Comparison of ENCODE assay signal across 1 cellular context in genomic region chr22:40534379-40535188, GRCh38.
TF ChIP-seq lines count a peak whose summit lies in the region.

No MANE protein-coding gene starts in this region.

TF ChIP-seq in IMR-90, 13 proteins besides CTCF, POLR2A, EP300 and RAD21:
- TF ChIP-seq CHD1 (IDR thresholded peaks at IDR 0.05; ENCODE audit: low read depth, low read length) (no peak), MXI1 (IDR thresholded peaks at IDR 0.05; ENCODE audit: borderline replicate concordance, low read depth, low read length) (no peak), CEBPB (IDR thresholded peaks at IDR 0.05; ENCODE audit: low read depth, low read length) (no peak), USF2 (IDR thresholded peaks at IDR 0.05; ENCODE audit: low read depth, low read length) (no peak), SMC3 (IDR thresholded peaks at IDR 0.05; ENCODE audit: low read depth, low read length) (no peak), FOS (IDR thresholded peaks at IDR 0.05; ENCODE audit: low read depth, low read length) (no peak), MAFK (IDR thresholded peaks at IDR 0.05; ENCODE audit: low read depth, low read length) (no peak), ELK1 (IDR thresholded peaks at IDR 0.05; ENCODE audit: borderline replicate concordance, low read depth, low read length) (no peak), NFE2L2 (IDR thresholded peaks at IDR 0.05; ENCODE audit: low read depth, low read length) (no peak), MAZ (IDR thresholded peaks at IDR 0.05; ENCODE audit: borderline replicate concordance, low read depth, low read length) (no peak), RFX5 (IDR thresholded peaks at IDR 0.05; ENCODE audit: low read depth, low read length) (no peak), RCOR1 (IDR thresholded peaks at IDR 0.05; ENCODE audit: insufficient replicate concordance, low read length) (no peak)
